Comparison of ENCODE assay signal across 8 cellular contexts in the genomic region with DNA sequence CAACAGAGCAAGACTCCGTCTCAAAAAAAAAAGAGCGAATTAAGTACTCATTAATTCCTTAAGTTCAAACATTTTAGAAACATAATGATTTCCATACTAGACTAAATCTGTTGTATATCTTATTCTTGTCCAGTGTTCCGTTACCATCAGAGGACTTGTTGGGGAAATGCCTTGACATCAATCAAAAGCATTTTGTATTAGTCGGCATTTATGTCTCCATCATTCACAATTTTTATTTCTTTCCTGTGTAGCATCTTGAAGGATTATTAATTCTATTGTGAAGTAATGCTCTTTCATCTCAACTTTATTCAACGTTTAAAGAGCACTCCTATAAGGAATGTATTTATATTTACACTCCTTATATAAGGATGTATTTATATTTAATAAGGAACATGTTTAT.
"Had no signal": no experiment of that assay in that cellular context is flagged by ENCODE, and none has a peak within 500 bp of the region (broad histone marks: within the 10 kb centered on the region; RNA-seq: fewer than 3 reads in every experiment).

No MANE protein-coding gene starts in this region.

- H2AFZ ChIP-seq: GM23338 had no signal

- H3K4me3 ChIP-seq: GM23338 had no signal

- FAIRE-seq: H1, H54, HTR-8/SVneo had no signal

- H3K4me2 ChIP-seq: GM23338, KMS-11 had no signal

- DNase-seq: H9, HCEC 1CT, KBM-7 had no signal

- H3K9ac ChIP-seq: KMS-11 had no signal

- H3K27ac ChIP-seq: KMS-11 had no signal

- ATAC-seq: GM23338 had no signal
